22 cellular contexts compared by ENCODE assay signal in the genomic region with DNA sequence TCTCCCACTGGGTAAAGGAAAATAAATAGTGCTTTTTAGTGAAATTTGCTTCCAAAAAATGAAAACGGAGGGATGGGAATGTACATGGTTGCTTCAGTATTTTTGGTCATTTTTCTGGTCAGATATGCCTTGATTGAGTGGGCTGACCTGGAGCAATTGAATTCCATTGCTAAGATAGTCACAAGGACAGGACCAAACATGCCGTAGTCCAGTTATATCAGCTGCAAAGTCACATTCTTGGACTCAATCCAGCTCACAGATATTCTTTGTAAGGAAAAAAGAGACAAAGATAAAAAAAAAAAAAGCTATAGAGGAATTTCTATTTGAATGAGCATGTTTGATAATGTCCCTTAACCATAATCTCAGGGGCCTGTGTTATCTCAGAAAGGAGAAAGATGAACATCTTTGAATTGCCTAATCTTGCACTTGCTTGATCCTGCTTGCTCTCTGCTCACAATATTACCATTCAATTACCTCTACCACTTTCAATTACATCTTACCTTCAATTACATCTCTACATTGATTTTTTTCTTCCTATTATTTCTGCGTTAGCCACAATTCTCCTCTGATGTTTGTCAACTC.
DNase-seq lines count a peak whose midpoint lies in the region; FAIRE-seq and TF ChIP-seq lines count a peak whose summit lies in the region.
"Had no signal": no experiment of that assay in that cellular context is flagged by ENCODE, and none has a peak within 500 bp of the region (broad histone marks: within the 10 kb centered on the region; RNA-seq: fewer than 3 reads in every experiment).

No MANE protein-coding gene starts in this region.

- H3K27me3 ChIP-seq in breast epithelium, result no peaks in the 10 kb centered on the region
- H3K27me3 ChIP-seq in bronchial epithelial cell (ENCODE audit: control insufficient read depth, insufficient read depth, low read length), result no peaks in the 10 kb centered on the region
- H3K27me3 ChIP-seq in keratinocyte (ENCODE audit: control insufficient read depth, extremely low read depth, insufficient read depth, low read length), result no peaks in the 10 kb centered on the region
- no peaks in the 10 kb centered on the region for H3K27me3 ChIP-seq in mesenchymal stem cell (ENCODE audit: control insufficient read depth in 1 of 2, insufficient read depth in 1 of 2, low read length in 2 of 2)
- no peaks in the 10 kb centered on the region for H3K27me3 ChIP-seq in ascending aorta
- H3K27me3 ChIP-seq: gastrocnemius medialis had no signal

- dilution Hi-C loops in keratinocyte (cut with MboI; ENCODE audit: extremely low pct_ligation_motif_present, low sequenced_read_pairs), result no loop called here

- H3K23ac ChIP-seq in mesenchymal stem cell (ENCODE audit: low read length in 2 of 2), result no peak overlapping the region

- TF ChIP-seq CTCF in MCF 10A (IDR thresholded peaks at IDR 0.05; ENCODE audit: unreplicated experiment) (no peak), breast epithelium (IDR thresholded peaks at IDR 0.05) (no peak), bronchial epithelial cell (IDR thresholded peaks at IDR 0.05; ENCODE audit: insufficient read depth, low read length, severe bottlenecking) (no peak), keratinocyte (optimal IDR thresholded peaks at IDR 0.05 in 1 of 3, IDR thresholded peaks at IDR 0.05 in 1 of 3, conservative IDR thresholded peaks at IDR 0.05 in 1 of 3; ENCODE audit: extremely low read depth in 1 of 3, insufficient read depth in 2 of 3, low read length in 3 of 3) (no peak), ascending aorta (IDR thresholded peaks at IDR 0.05) (no peak)

- H3K27ac ChIP-seq in breast epithelium, result no peak overlapping the region
- no peak overlapping the region for H3K27ac ChIP-seq in keratinocyte (ENCODE audit: control insufficient read depth, insufficient read depth, low read length)
- no peak overlapping the region for H3K27ac ChIP-seq in mesenchymal stem cell (ENCODE audit: low read length, poor library complexity, severe bottlenecking)
- H3K27ac ChIP-seq in ascending aorta, result no peak overlapping the region
- H3K27ac ChIP-seq: gastrocnemius medialis had no signal

- no peak overlapping the region for H3K4ac ChIP-seq in mesenchymal stem cell (ENCODE audit: low read depth in 1 of 2, low read length in 2 of 2)

- no peaks in the 10 kb centered on the region for H4K20me1 ChIP-seq in keratinocyte (ENCODE audit: control insufficient read depth, extremely low read depth, insufficient read depth, low read length)

- peak overlapping the region; percentile 7 for H3K27ac Mint-ChIP-seq in MCF 10A (ENCODE audit: low read depth, unreplicated experiment)
- H3K27ac Mint-ChIP-seq: activated CD4-positive, alpha-beta memory T cell treated with anti-CD3 and anti-CD28 coated beads for 36 hours had no signal

- H2AK5ac ChIP-seq in mesenchymal stem cell (ENCODE audit: low read length, severe bottlenecking), result no peak overlapping the region

- CTCF ChIA-PET in MCF 10A (lab: Yijun Ruan, JAX), result interaction anchor here (0.5 kb wide), 1 partner anchor 557 kb away, joined by 3 read pairs; no protein-coding TSS in a partner anchor

- no peaks in the 10 kb centered on the region for H3K27me3 Mint-ChIP-seq in MCF 10A (ENCODE audit: insufficient read depth, unreplicated experiment)
- H3K27me3 Mint-ChIP-seq: activated CD4-positive, alpha-beta memory T cell treated with anti-CD3 and anti-CD28 coated beads for 36 hours had no signal

- no peak overlapping the region for H4K8ac ChIP-seq in mesenchymal stem cell (ENCODE audit: low read length)

- no peaks in the 10 kb centered on the region for H3K79me2 ChIP-seq in keratinocyte (ENCODE audit: control insufficient read depth, insufficient read depth, low read length)

- no peaks in the 10 kb centered on the region for H3K9me3 ChIP-seq in breast epithelium
- no peaks in the 10 kb centered on the region for H3K9me3 ChIP-seq in keratinocyte (ENCODE audit: control insufficient read depth, low read depth, low read length)
- H3K9me3 ChIP-seq in mesenchymal stem cell (ENCODE audit: control insufficient read depth, low read length), result no peaks in the 10 kb centered on the region
- no peaks in the 10 kb centered on the region for H3K9me3 ChIP-seq in ascending aorta
- H3K9me3 ChIP-seq: BE2C, gastrocnemius medialis had no signal

- DNase-seq in MCF 10A (ENCODE audit: unreplicated experiment) (peak; percentile 27), breast epithelium (ENCODE audit: low spot score in 2 of 2) (no peak), bronchial epithelial cell (ENCODE audit: low read depth) (peak; percentile 87), keratinocyte (ENCODE audit: low read depth, low spot score) (peak; percentile 48), mesenchymal stem cell (no peak), DMS153 treated with DMSO at 0.1 percent for 48 hours (lab: John Stamatoyannopoulos, UW; ENCODE audit: unreplicated experiment) (no peak), ascending aorta (ENCODE audit: low spot score in 2 of 2) (no peak), head of caudate nucleus (no peak)
- DNase-seq: activated CD4-positive, alpha-beta memory T cell treated with anti-CD3 and anti-CD28 coated beads for 36 hours; activated CD4-positive, CD25-positive, alpha-beta regulatory T cell; activated gamma-delta T cell; BE2C; GOT3; NCI-H1092; NCI-H187 treated with DMSO at 0.1 percent for 48 hours; NCI-H446 treated with DMSO at 0.1 percent for 48 hours; stimulated activated CD4-positive, alpha-beta T cell treated with anti-CD3 and anti-CD28 coated beads, Interleukin-2, amount 100 ng/mL, for 48 hours; stimulated activated naive CD4-positive, alpha-beta T cell treated with Interleukin-2 at 50 U/mL for 16 hours had no signal

- peaks cover 19% of the 10 kb centered on the region for H3K4me1 Mint-ChIP-seq in MCF 10A (ENCODE audit: insufficient read depth, unreplicated experiment)

- no peak overlapping the region for H3K14ac ChIP-seq in mesenchymal stem cell (ENCODE audit: low read length in 2 of 2)

- H3K4me1 ChIP-seq in breast epithelium (no peaks in the 10 kb centered on the region), keratinocyte (ENCODE audit: control insufficient read depth, extremely low read depth, insufficient read depth, low read length) (peaks cover 12% of the 10 kb centered on the region), mesenchymal stem cell (ENCODE audit: control insufficient read depth, insufficient read depth, low read depth, low read length) (no peaks in the 10 kb centered on the region), ascending aorta (no peaks in the 10 kb centered on the region)
- H3K4me1 ChIP-seq: BE2C, gastrocnemius medialis had no signal

- POLR2A ChIA-PET in MCF 10A (lab: Yijun Ruan, JAX), result interaction anchor here (0.6 to 1.1 kb wide), 2 partner anchors 21 to 74 kb away, joined by 4 read pairs; no protein-coding TSS in a partner anchor

- WGBS in mesenchymal stem cell, result 84% methylated on average over 2 of the region's 3 CpGs

- H3K36me3 Mint-ChIP-seq in MCF 10A (ENCODE audit: insufficient read depth, unreplicated experiment), result no peaks in the 10 kb centered on the region
- H3K36me3 Mint-ChIP-seq: activated CD4-positive, alpha-beta memory T cell treated with anti-CD3 and anti-CD28 coated beads for 36 hours had no signal

- H3K36me3 ChIP-seq in breast epithelium, result no peaks in the 10 kb centered on the region
- no peaks in the 10 kb centered on the region for H3K36me3 ChIP-seq in bronchial epithelial cell (ENCODE audit: control insufficient read depth, insufficient read depth, low read length)
- H3K36me3 ChIP-seq in keratinocyte (ENCODE audit: control insufficient read depth in 2 of 2, extremely low read depth in 1 of 2, insufficient read depth in 2 of 2, low read length in 2 of 2), result no peaks in the 10 kb centered on the region
- H3K36me3 ChIP-seq in mesenchymal stem cell (ENCODE audit: control insufficient read depth in 1 of 2, insufficient read depth in 2 of 2, low read depth in 1 of 2, low read length in 2 of 2), result peaks cover 0 to 11% of the 10 kb centered on the region in 2 experiments
- H3K36me3 ChIP-seq in ascending aorta, result peaks cover 0 to 3% of the 10 kb centered on the region in 2 donors
- H3K36me3 ChIP-seq: BE2C, gastrocnemius medialis had no signal

- H4K91ac ChIP-seq in mesenchymal stem cell (ENCODE audit: low read length), result no peak overlapping the region

- no peak overlapping the region for H2BK120ac ChIP-seq in mesenchymal stem cell (ENCODE audit: low read depth, low read length)

- H2BK15ac ChIP-seq in mesenchymal stem cell (ENCODE audit: low read depth, poor library complexity, severe bottlenecking), result no peak overlapping the region

- no peak overlapping the region for H2BK5ac ChIP-seq in mesenchymal stem cell (ENCODE audit: low read depth, low read length, poor library complexity, severe bottlenecking)

- TF ChIP-seq POLR2A in breast epithelium (IDR thresholded peaks at IDR 0.05), result no peak

- H3K4me2 ChIP-seq in keratinocyte (ENCODE audit: control insufficient read depth, extremely low read depth, insufficient read depth, low read depth, low read length), result peak overlapping the region; percentile 44
- no peak overlapping the region for H3K4me2 ChIP-seq in mesenchymal stem cell (ENCODE audit: low read length, poor library complexity, severe bottlenecking)
- H3K4me2 ChIP-seq: smooth muscle cell had no signal

- H3K79me1 ChIP-seq in mesenchymal stem cell (replicated peaks; ENCODE audit: low read length, poor library complexity, severe bottlenecking), result no peaks in the 10 kb centered on the region

- H3K9me3 Mint-ChIP-seq in MCF 10A (ENCODE audit: unreplicated experiment), result no peaks in the 10 kb centered on the region
- H3K9me3 Mint-ChIP-seq: activated CD4-positive, alpha-beta memory T cell treated with anti-CD3 and anti-CD28 coated beads for 36 hours had no signal

- H3K18ac ChIP-seq in mesenchymal stem cell (ENCODE audit: low read depth in 1 of 2, low read length in 2 of 2), result no peak overlapping the region

- BruUV-seq in MCF 10A (replicated peaks; lab: Mats Ljungman, UMichigan), result no TSS peak

- H3K4me3 ChIP-seq in breast epithelium (no peak overlapping the region), bronchial epithelial cell (ENCODE audit: low read depth, low read length) (no peak overlapping the region), keratinocyte (ENCODE audit: control insufficient read depth in 2 of 3, extremely low read depth in 1 of 3, insufficient read depth in 2 of 3, low read depth in 1 of 3, low read length in 3 of 3) (no peak overlapping the region), mesenchymal stem cell (ENCODE audit: insufficient read depth in 1 of 2, low read depth in 1 of 2, low read length in 2 of 2) (no peak overlapping the region), ascending aorta (no peak overlapping the region)
- H3K4me3 ChIP-seq: gastrocnemius medialis, lung, smooth muscle cell had no signal

- no peak overlapping the region for H2AFZ ChIP-seq in keratinocyte (ENCODE audit: control insufficient read depth, low read length)
- H2AFZ ChIP-seq in mesenchymal stem cell (ENCODE audit: low read depth, low read length), result no peak overlapping the region

- no peak overlapping the region for H2BK12ac ChIP-seq in mesenchymal stem cell (ENCODE audit: low read length in 2 of 2)

- intact Hi-C loops in MCF 10A (cut with micrococcal nuclease), result no loop called here
- intact Hi-C loops in breast epithelium (cut with DNase I; ENCODE audit: low total_unique reads), result no loop called here
- intact Hi-C loops in ascending aorta (cut with DNase I), result no loop called here
- intact Hi-C loops in head of caudate nucleus (cut with DNase I), result no loop called here

- no peak overlapping the region for H3K4me3 Mint-ChIP-seq in MCF 10A (ENCODE audit: unreplicated experiment)
- H3K4me3 Mint-ChIP-seq: activated CD4-positive, alpha-beta memory T cell treated with anti-CD3 and anti-CD28 coated beads for 36 hours had no signal

- H3K9me1 ChIP-seq in keratinocyte (ENCODE audit: control insufficient read depth, extremely low read depth, insufficient read depth, low read length), result no peaks in the 10 kb centered on the region

- no peak for FAIRE-seq in bronchial epithelial cell (lab: Jason Lieb, UNC)
- FAIRE-seq in keratinocyte (lab: Jason Lieb, UNC), result peak; percentile 89
- FAIRE-seq: RCC 7860 had no signal

- H3K9ac ChIP-seq in keratinocyte (ENCODE audit: control insufficient read depth, extremely low read depth, insufficient read depth, low read length) (no peak overlapping the region), mesenchymal stem cell (ENCODE audit: low read length) (no peak overlapping the region)

Comparison
In these comparisons a context has a peak if more than half of its experiments do, and no peak if none do; other contexts are left out.
1. DNase-seq: peak in MCF 10A (single experiment), bronchial epithelial cell (single experiment) and keratinocyte (single experiment); none in breast epithelium (0 of 2), mesenchymal stem cell (single experiment), DMS153 treated with DMSO at 0.1 percent for 48 hours (single experiment), ascending aorta (0 of 2) and head of caudate nucleus (0 of 42).